8 cellular contexts compared by ENCODE assay signal in genomic region chr16:229731-230281, GRCh38. TPM values are rescaled to one million over a fixed set of nuclear protein-coding genes. Genes with fewer than 3 reads are reported as not detected.
DNase-seq lines count a peak whose midpoint lies in the region; ATAC-seq and TF ChIP-seq lines count a peak whose summit lies in the region.

No MANE protein-coding gene starts in this region.

- no peaks in the 10 kb centered on the region for H3K9me3 ChIP-seq in BLaER1

- peak overlapping the region; percentile 94; the same call in 1 of the 2 replicates for H3K9ac ChIP-seq in BLaER1

- peaks cover 32% of the 10 kb centered on the region for H3K36me3 ChIP-seq in BLaER1

- TF ChIP-seq CTCF in chondrocyte (IDR thresholded peaks at IDR 0.05) (no peak), nephron progenitor cell (IDR thresholded peaks at IDR 0.05) (no peak)

- H3K4me3 ChIP-seq in BLaER1: peak overlapping the region; percentile 82; the same call in 1 of the 2 replicates

- H3K27ac ChIP-seq in BLaER1: no peak overlapping the region

- peak; percentile 10 for DNase-seq in M059J (ENCODE audit: low read depth)
- no peak for DNase-seq in chondrocyte (ENCODE audit: low spot score)
- DNase-seq in nephron progenitor cell: no peak
- DNase-seq in activated effector memory CD4-positive, alpha-beta T cell treated with Interleukin-2 at 50 U/mL for 16 hours: no peak
- no peak for DNase-seq in HCEC 1CT
- no peak for DNase-seq in activated CD8-positive, alpha-beta memory T cell treated with anti-CD3 and anti-CD28 coated beads for 24 hours

- H3K27me3 Mint-ChIP-seq in chondrocyte (ENCODE audit: low read depth): no peaks in the 10 kb centered on the region
- no peaks in the 10 kb centered on the region for H3K27me3 Mint-ChIP-seq in nephron progenitor cell (ENCODE audit: low read depth, poor library complexity)

- no peak overlapping the region for H3K27ac Mint-ChIP-seq in chondrocyte (ENCODE audit: unreplicated experiment)
- peak overlapping the region; percentile 43 for H3K27ac Mint-ChIP-seq in nephron progenitor cell

- no peaks in the 10 kb centered on the region for H3K9me3 Mint-ChIP-seq in chondrocyte (ENCODE audit: low read depth)
- no peaks in the 10 kb centered on the region for H3K9me3 Mint-ChIP-seq in nephron progenitor cell

- H3K36me3 Mint-ChIP-seq in chondrocyte (ENCODE audit: low read depth): peaks cover 8% of the 10 kb centered on the region
- peaks cover 31% of the 10 kb centered on the region for H3K36me3 Mint-ChIP-seq in nephron progenitor cell (ENCODE audit: low read depth)

- H3K4me3 Mint-ChIP-seq in chondrocyte (ENCODE audit: unreplicated experiment) (peak overlapping the region; percentile 34), nephron progenitor cell (peak overlapping the region; percentile 96)

- peak overlapping the region; percentile 91 for H3K4me2 ChIP-seq in BLaER1

- H3K4me1 Mint-ChIP-seq in chondrocyte (ENCODE audit: low read depth) (peaks cover 26% of the 10 kb centered on the region), nephron progenitor cell (peaks cover 42% of the 10 kb centered on the region)

- H3K27me3 ChIP-seq in BLaER1: no peaks in the 10 kb centered on the region

- peaks cover 30% of the 10 kb centered on the region for H3K4me1 ChIP-seq in BLaER1

- H4K20me1 ChIP-seq in BLaER1: peaks cover 42% of the 10 kb centered on the region

- no peak for ATAC-seq in HG02759 (IDR thresholded peaks at IDR 0.05; ENCODE audit: unreplicated experiment)

RNA-seq across cellular contexts. Expression of gene LUC7L, which starts 0.6 kb away (rescaled TPM):
- total RNA-seq in M059J (2014; rRNA removed; shearing (Covaris generic)): 15.0 and 15.8 TPM in 2 replicates
- total RNA-seq in chondrocyte: 64.6 to 79.4 TPM (median 64.9 TPM) in 3 replicates

RNA-seq across cellular contexts. Expression of gene FAM234A, which starts 4.8 kb away (rescaled TPM):
- total RNA-seq in M059J (2014; rRNA removed; shearing (Covaris generic)): 166 and 215 TPM in 2 replicates
- total RNA-seq in chondrocyte: 122 to 146 TPM (median 125 TPM) in 3 replicates

RNA-seq across cellular contexts. Expression of gene RGS11, which starts 45.9 kb away (rescaled TPM):
- not detected in 2 replicates for total RNA-seq in M059J (2014; rRNA removed; shearing (Covaris generic))
- 20.3 to 23.2 TPM (median 21.0 TPM) in 3 replicates for total RNA-seq in chondrocyte

RNA-seq across cellular contexts. Expression of gene HBQ1, which starts 49.5 kb away (rescaled TPM):
- total RNA-seq in M059J (2014; rRNA removed; shearing (Covaris generic)): not detected in 2 replicates
- total RNA-seq in chondrocyte: 0.74 TPM in 1 of 3 replicates, not detected in the others

RNA-seq across cellular contexts. Expression of gene ARHGDIG, which starts 50.6 kb away (rescaled TPM):
- total RNA-seq in M059J (2014; rRNA removed; shearing (Covaris generic)): not detected in 2 replicates
- total RNA-seq in chondrocyte: 0.82 to 4.0 TPM (median 3.7 TPM) in 3 replicates

Comparison
In these comparisons a context has a peak if more than half of its experiments do, and no peak if none do; other contexts are left out.
1. RNA of gene RGS11, which starts 45.9 kb away (total RNA-seq): 20.3 to 23.2 TPM in chondrocyte; not detected in M059J; every median in the first group is over 10 times any median in the second.